In genomic region chr18:50869150-50869549, GRCh38 we compare ENCODE assay signal across 25 cellular contexts. TPM values are rescaled to one million over a fixed set of nuclear protein-coding genes. Genes with fewer than 3 reads are reported as not detected.
DNase-seq lines count a peak whose midpoint lies in the region; ATAC-seq, FAIRE-seq and TF ChIP-seq lines count a peak whose summit lies in the region.
"Had no signal": no experiment of that assay in that cellular context is flagged by ENCODE, and none has a peak within 500 bp of the region (broad histone marks: within the 10 kb centered on the region; RNA-seq: fewer than 3 reads in every experiment).

No MANE protein-coding gene starts in this region.

- peak overlapping the region; percentile 16 for H2AFZ ChIP-seq in HepG2 (ENCODE audit: low read length)

- 73% methylated on average over 4 of the region's 4 CpGs for WGBS in HepG2 (ENCODE audit: low lambda C conversion rate)
- WGBS in right lobe of liver (ENCODE audit: insufficient coverage, low coverage, low lambda C conversion rate, missing lambda C conversion rate): 85% methylated on average over 3 of the region's 4 CpGs

- H4K20me1 ChIP-seq in HepG2 (ENCODE audit: insufficient read depth, low read length): no peaks in the 10 kb centered on the region
- H4K20me1 ChIP-seq: BLaER1 had no signal

- BruUV-seq in HepG2 (replicated peaks; lab: Mats Ljungman, UMichigan): no TSS peak

- FAIRE-seq in HepG2 (lab: Jason Lieb, UNC): no peak

- in situ Hi-C loops in HepG2 (cut with HindIII; ENCODE audit: extremely low pct_ligation_motif_present, low pct_unique_long_range_greater_than_20kb): no loop called here

- intact Hi-C loops in HepG2 (cut with micrococcal nuclease; ENCODE audit: unreplicated experiment) (no loop called here), right lobe of liver (cut with DNase I) (no loop called here), upper lobe of right lung (cut with DNase I) (no loop called here)

- CTCF ChIA-PET in HepG2 (lab: Yijun Ruan, JAX; ENCODE audit: low intra/inter-chr PET ratio, low total read pairs): no interaction called here
- CTCF ChIA-PET in GM10248 (lab: Yijun Ruan, JAX): interaction anchor here (1.6 to 1.9 kb wide), 2 partner anchors 13 to 182 kb away, joined by 3 to 4 read pairs; no protein-coding TSS in a partner anchor

- H3K4me3 ChIP-seq in HepG2 (replicated peaks in 1 of 3; ENCODE audit: insufficient read depth in 1 of 3, low read depth in 2 of 3, low read length in 3 of 3) (no peak overlapping the region), right lobe of liver (no peak overlapping the region), upper lobe of right lung (no peak overlapping the region)
- H3K4me3 ChIP-seq: BLaER1, psoas muscle, SK-N-MC had no signal

- no peak for TF ChIP-seq RAD21 in HepG2 (CRISPR knock-in tag; IDR thresholded peaks at IDR 0.05)

- no peak for TF ChIP-seq EP300 in HepG2 (IDR thresholded peaks at IDR 0.05; ENCODE audit: low read depth in 2 of 2, low read length in 2 of 2)
- TF ChIP-seq EP300 in HepG2 (CRISPR knock-in tag; IDR thresholded peaks at IDR 0.05; ENCODE audit: borderline replicate concordance): no peak

- no peak for TF ChIP-seq CTCF in HepG2 (CRISPR knock-in tag; IDR thresholded peaks at IDR 0.05)
- TF ChIP-seq CTCF in right lobe of liver (IDR thresholded peaks at IDR 0.05): no peak
- no peak for TF ChIP-seq CTCF in upper lobe of right lung (IDR thresholded peaks at IDR 0.05)
- TF ChIP-seq CTCF in GM10248 (IDR thresholded peaks at IDR 0.05; ENCODE audit: control extremely low read depth, extremely low read depth, low read depth, missing control alignments): no peak

- no peak overlapping the region for H3K27ac ChIP-seq in HepG2 (ENCODE audit: extremely low read length, insufficient read depth, low read length)
- H3K27ac ChIP-seq in right lobe of liver: no peak overlapping the region
- peak overlapping the region; percentile 75 for H3K27ac ChIP-seq in epithelial cell of prostate
- no peak overlapping the region for H3K27ac ChIP-seq in upper lobe of right lung
- H3K27ac ChIP-seq: BLaER1, psoas muscle, SK-N-MC had no signal

- H3K79me2 ChIP-seq in HepG2 (ENCODE audit: insufficient read depth, low read length): no peaks in the 10 kb centered on the region

- no peaks in the 10 kb centered on the region for H3K9me3 ChIP-seq in HepG2 (ENCODE audit: low read length)
- no peaks in the 10 kb centered on the region for H3K9me3 ChIP-seq in right lobe of liver
- H3K9me3 ChIP-seq in upper lobe of right lung: no peaks in the 10 kb centered on the region
- H3K9me3 ChIP-seq: BLaER1, psoas muscle had no signal

- H3K4me1 ChIP-seq in HepG2 (ENCODE audit: insufficient read depth, low read length) (no peaks in the 10 kb centered on the region), right lobe of liver (peaks cover 0 to 1% (median 0%) of the 10 kb centered on the region in 4 donors), upper lobe of right lung (no peaks in the 10 kb centered on the region)
- H3K4me1 ChIP-seq: BLaER1, psoas muscle had no signal

- DNase-seq in HepG2 (ENCODE audit: low spot score) (no peak), right lobe of liver (no peak), NCI-H345 treated with DMSO at 0.1 percent for 48 hours (lab: John Stamatoyannopoulos, UW; ENCODE audit: unreplicated experiment) (peak; percentile 8), epithelial cell of prostate (ENCODE audit: low read depth, low spot score) (no peak), upper lobe of right lung (no peak), NCI-H774 (lab: John Stamatoyannopoulos, UW) (no peak), GM10248 (ENCODE audit: extremely low spot score) (no peak), AG08395 (ENCODE audit: low spot score) (no peak)
- DNase-seq: ACHN; activated CD8-positive, alpha-beta T cell treated with anti-CD3 and anti-CD28 coated beads, Interleukin-2, amount 10 ng/mL, durations not matched to agents 7 days and 5 days; activated effector memory CD4-positive, alpha-beta T cell treated with anti-CD3 and anti-CD28 coated beads, Interleukin-2, amount 50 U/mL, for 16 hours; activated naive CD8-positive, alpha-beta T cell treated with anti-CD3 and anti-CD28 coated beads, Interleukin-2, amount 10 ng/mL, durations not matched to agents 7 days and 5 days; activated T-cell treated with anti-CD3 and anti-CD28 coated beads for 4 hours; naive thymus-derived CD4-positive, alpha-beta T cell; NCI-H1092; NCI-H524 treated with DMSO at 0.1 percent for 48 hours; nucleus accumbens; psoas muscle; stimulated activated CD4-positive, alpha-beta T cell treated with anti-CD3 and anti-CD28 coated beads, Interleukin-15, amount 100 ng/mL, for 24 hours; stimulated activated naive B cell treated with anti-CD40 and anti-IgM and Interleukin-4, amounts not matched to agents 10 μg/mL and 1 μg/mL and 100 μg/mL, for 72 hours had no signal

- H3K4me2 ChIP-seq in HepG2 (ENCODE audit: low read depth, low read length): no peak overlapping the region
- H3K4me2 ChIP-seq: BLaER1 had no signal

- TF ChIP-seq POLR2A in HepG2 (IDR thresholded peaks at IDR 0.05; ENCODE audit: insufficient read depth in 1 of 2, low read depth in 2 of 2, low read length in 2 of 2) (no peak), right lobe of liver (IDR thresholded peaks at IDR 0.05) (no peak)

- H3K36me3 ChIP-seq in HepG2 (replicated peaks in 1 of 2; ENCODE audit: control insufficient read depth in 1 of 2, insufficient read depth in 2 of 2, low read length in 2 of 2): no peaks in the 10 kb centered on the region
- H3K36me3 ChIP-seq in right lobe of liver: no peaks in the 10 kb centered on the region
- no peaks in the 10 kb centered on the region for H3K36me3 ChIP-seq in upper lobe of right lung
- H3K36me3 ChIP-seq: BLaER1 had no signal

- H3K27me3 ChIP-seq in HepG2 (ENCODE audit: control insufficient read depth in 1 of 2, insufficient read depth in 2 of 2, low read length in 2 of 2) (no peaks in the 10 kb centered on the region), right lobe of liver (no peaks in the 10 kb centered on the region), upper lobe of right lung (no peaks in the 10 kb centered on the region)
- H3K27me3 ChIP-seq: BLaER1 had no signal

- POLR2A ChIA-PET in HepG2 (lab: Yijun Ruan, JAX) (no interaction called here), GM10248 (lab: Yijun Ruan, JAX) (no interaction called here)

- H3K9ac ChIP-seq in HepG2 (ENCODE audit: insufficient read depth, low read depth, low read length): no peak overlapping the region
- H3K9ac ChIP-seq: BLaER1 had no signal

- ATAC-seq in HepG2 (no peak), right lobe of liver (no peak), upper lobe of right lung (peak; percentile 30)
- ATAC-seq: activated CD8-positive, alpha-beta T cell treated with anti-CD3 and anti-CD28 coated beads, Interleukin-2, amount 10 ng/mL, durations not matched to agents 7 days and 5 days; naive thymus-derived CD4-positive, alpha-beta T cell; psoas muscle; stimulated activated naive B cell treated with anti-CD40 and anti-IgM and Interleukin-4, amounts not matched to agents 10 μg/mL and 1 μg/mL and 100 μg/mL, for 72 hours had no signal

RNA-seq across cellular contexts. Expression of gene ME2, which starts 9.8 kb away (rescaled TPM):
- 20.6 and 28.2 TPM in 2 replicates for total RNA-seq in HepG2 (2016; rRNA removed; fragmentation: Illumina TruSeq; extraction: Trizol)
- total RNA-seq in HepG2 (2016; cell fraction: cytosol; rRNA removed; fragmentation: Illumina TruSeq; extraction: Trizol; ENCODE audit: low read depth): 13.6 and 15.0 TPM in 2 replicates
- 21.0 and 30.5 TPM in 2 replicates for total RNA-seq in HepG2 (2016; cell fraction: insoluble cytoplasmic fraction; rRNA removed; fragmentation: Illumina TruSeq; extraction: Trizol)
- total RNA-seq in HepG2 (2016; cell fraction: membrane; rRNA removed; fragmentation: Illumina TruSeq; extraction: Trizol): 21.4 and 23.9 TPM in 2 replicates
- 13.2 and 14.8 TPM in 2 replicates for total RNA-seq in HepG2 (2016; cell fraction: nucleus; rRNA removed; fragmentation: Illumina TruSeq; extraction: Trizol)
- 12.1 and 17.3 TPM in 2 replicates for polyA plus RNA-seq in HepG2 (2011; rRNA removed)
- polyA plus RNA-seq in HepG2 (2011; cell fraction: cytosol; rRNA removed): 7.7 and 11.6 TPM in 2 replicates
- 4.9 and 7.0 TPM in 2 replicates for polyA plus RNA-seq in HepG2 (2011; cell fraction: nucleus; rRNA removed)
- 11.7 and 12.2 TPM in 2 replicates for polyA plus RNA-seq in HepG2 (2012)
- 7.1 and 7.3 TPM in 2 replicates for polyA plus RNA-seq in HepG2 (2016; cell fraction: cytosol; fragmentation: Illumina TruSeq; extraction: Trizol; ENCODE audit: low read depth)
- 30.7 and 33.0 TPM in 2 replicates for polyA plus RNA-seq in HepG2 (2016; cell fraction: insoluble cytoplasmic fraction; fragmentation: Illumina TruSeq; extraction: Trizol; ENCODE audit: low read depth)
- polyA plus RNA-seq in HepG2 (2016; cell fraction: membrane; fragmentation: Illumina TruSeq; extraction: Trizol; ENCODE audit: low read depth): 14.4 and 14.9 TPM in 2 replicates
- polyA plus RNA-seq in HepG2 (2016; cell fraction: nucleus; fragmentation: Illumina TruSeq; extraction: Trizol; ENCODE audit: insufficient read depth, low read depth): 17.5 and 20.8 TPM in 2 replicates
- 12.0 and 16.3 TPM in 2 replicates for polyA minus RNA-seq in HepG2 (2011; rRNA and poly(A)+ RNA removed; ENCODE audit: low replicate concordance)
- polyA minus RNA-seq in HepG2 (2011; cell fraction: cytosol; rRNA and poly(A)+ RNA removed): 10.7 and 11.0 TPM in 2 replicates
- 10.8 and 13.3 TPM in 2 replicates for polyA minus RNA-seq in HepG2 (2011; cell fraction: nucleus; rRNA and poly(A)+ RNA removed)
- 10 to 100 TPM; 12.3 to 32.4 (median 19.5) TPM for total RNA-seq in right lobe of liver
- total RNA-seq in upper lobe of right lung: 40.5 TPM

RNA-seq across cellular contexts. Expression of gene MRO, which starts 49.3 kb away (rescaled TPM):
- total RNA-seq in HepG2 (2016; rRNA removed; fragmentation: Illumina TruSeq; extraction: Trizol) (not detected in 2 replicates), right lobe of liver (10 to 100 TPM in 1 of 6 experiments, 1 to 10 TPM in 5; 2.2 to 14.8 (median 2.7) TPM), upper lobe of right lung (0.20 TPM)
- total RNA-seq in HepG2 (2016; cell fraction: cytosol; rRNA removed; fragmentation: Illumina TruSeq; extraction: Trizol; ENCODE audit: low read depth): not detected in 2 replicates
- total RNA-seq in HepG2 (2016; cell fraction: insoluble cytoplasmic fraction; rRNA removed; fragmentation: Illumina TruSeq; extraction: Trizol): not detected in 2 replicates
- not detected in 2 replicates for total RNA-seq in HepG2 (2016; cell fraction: membrane; rRNA removed; fragmentation: Illumina TruSeq; extraction: Trizol)
- total RNA-seq in HepG2 (2016; cell fraction: nucleus; rRNA removed; fragmentation: Illumina TruSeq; extraction: Trizol): not detected in 2 replicates
- not detected in 2 replicates for polyA plus RNA-seq in HepG2 (2011; rRNA removed)
- not detected in 2 replicates for polyA plus RNA-seq in HepG2 (2011; cell fraction: cytosol; rRNA removed)
- not detected in 2 replicates for polyA plus RNA-seq in HepG2 (2011; cell fraction: nucleus; rRNA removed)
- polyA plus RNA-seq in HepG2 (2012): not detected in 2 replicates
- not detected in 2 replicates for polyA plus RNA-seq in HepG2 (2016; cell fraction: cytosol; fragmentation: Illumina TruSeq; extraction: Trizol; ENCODE audit: low read depth)
- not detected in 2 replicates for polyA plus RNA-seq in HepG2 (2016; cell fraction: insoluble cytoplasmic fraction; fragmentation: Illumina TruSeq; extraction: Trizol; ENCODE audit: low read depth)
- not detected in 2 replicates for polyA plus RNA-seq in HepG2 (2016; cell fraction: membrane; fragmentation: Illumina TruSeq; extraction: Trizol; ENCODE audit: low read depth)
- polyA plus RNA-seq in HepG2 (2016; cell fraction: nucleus; fragmentation: Illumina TruSeq; extraction: Trizol; ENCODE audit: insufficient read depth, low read depth): not detected in 2 replicates
- polyA minus RNA-seq in HepG2 (2011; rRNA and poly(A)+ RNA removed; ENCODE audit: low replicate concordance): 0.77 TPM in 1 of 2 replicates, not detected in the other
- not detected in 2 replicates for polyA minus RNA-seq in HepG2 (2011; cell fraction: cytosol; rRNA and poly(A)+ RNA removed)
- not detected in 2 replicates for polyA minus RNA-seq in HepG2 (2011; cell fraction: nucleus; rRNA and poly(A)+ RNA removed)
- total RNA-seq: activated CD8-positive, alpha-beta T cell treated with anti-CD3 and anti-CD28 coated beads, Interleukin-2, amount 10 ng/mL, durations not matched to agents 7 days and 5 days; activated naive CD8-positive, alpha-beta T cell treated with anti-CD3 and anti-CD28 coated beads, Interleukin-2, amount 10 ng/mL, durations not matched to agents 7 days and 5 days; Daoy; glomerular endothelial cell; naive thymus-derived CD4-positive, alpha-beta T cell; T-helper 1 cell treated with Interleukin-12 subunit alpha and Interleukin-12 subunit beta and Interleukin-4 antibody, amounts not matched to agents 30 ng/mL and 1 ng/mL, for 36 hours had no signal
- polyA plus RNA-seq: naive thymus-derived CD4-positive, alpha-beta T cell had no signal
